ENCODE assay signal across 10 cellular contexts in the genomic region with DNA sequence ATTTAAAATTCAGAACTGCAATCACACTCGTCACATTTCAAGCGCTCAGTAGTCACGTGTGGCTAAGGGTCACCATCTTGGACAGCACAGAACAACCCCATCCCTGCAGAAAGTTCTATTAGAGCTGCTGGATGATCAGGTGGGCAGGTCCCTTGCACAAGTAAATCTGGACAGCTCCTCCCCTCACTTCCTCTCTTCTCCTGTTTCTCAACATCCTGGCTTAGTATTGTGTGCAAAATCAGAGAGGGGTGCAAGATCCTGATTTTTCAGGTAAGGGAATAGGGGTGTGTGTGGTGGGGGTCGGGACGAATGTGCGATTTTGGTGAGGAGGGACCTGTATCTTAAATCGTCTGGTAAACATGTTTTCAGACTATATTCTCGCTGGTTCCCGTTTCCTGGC. TPM values are rescaled to one million over a fixed set of nuclear protein-coding genes. Genes with fewer than 3 reads are reported as not detected.
A peak's percentile ranks its signal among the peaks of the same experiment; 100 is the strongest.
DNase-seq lines count a peak whose midpoint lies in the region; ATAC-seq and TF ChIP-seq lines count a peak whose summit lies in the region.
"Had no signal": no experiment of that assay in that cellular context is flagged by ENCODE, and none has a peak within 500 bp of the region (broad histone marks: within the 10 kb centered on the region; RNA-seq: fewer than 3 reads in every experiment).

A gene (plus strand): TSS at position 223 of the 400 bp plus-strand sequence. CDS start 2,512 bp downstream, outside the sequence.

- no peak for TF ChIP-seq CTCF in CD4-positive, alpha-beta T cell (IDR thresholded peaks at IDR 0.05)
- TF ChIP-seq CTCF in gastroesophageal sphincter (IDR thresholded peaks at IDR 0.05) (no peak), parathyroid adenoma (IDR thresholded peaks at IDR 0.05) (no peak), GM10248 (IDR thresholded peaks at IDR 0.05; ENCODE audit: control extremely low read depth, extremely low read depth, low read depth, missing control alignments) (no peak)

- H3K4me1 ChIP-seq in gastroesophageal sphincter (no peaks in the 10 kb centered on the region), parathyroid adenoma (no peaks in the 10 kb centered on the region)

- peak within 1 kb of the TSS; percentile 81 for H3K27ac ChIP-seq in CD4-positive, alpha-beta T cell (ENCODE audit: low read depth, low read length)
- H3K27ac ChIP-seq in gastroesophageal sphincter = peak within 1 kb of the TSS in 3 of 4 donors; percentile 51 to 66 (median 66)
- H3K27ac ChIP-seq in parathyroid adenoma = peak within 1 kb of the TSS; percentile 55
- H3K27ac ChIP-seq: SK-N-MC had no signal

- TF ChIP-seq EP300 in gastroesophageal sphincter (IDR thresholded peaks at IDR 0.05) = no peak

- peak; percentile 45 for ATAC-seq in CD4-positive, alpha-beta T cell (ENCODE audit: poor library complexity)
- peak; percentile 41 for ATAC-seq in gastroesophageal sphincter
- no peak for ATAC-seq in GM18858 (IDR thresholded peaks at IDR 0.05; ENCODE audit: unreplicated experiment)

- peak within 1 kb of the TSS; percentile 88 for H3K27ac Mint-ChIP-seq in CD4-positive, alpha-beta T cell
- peak within 1 kb of the TSS; percentile 84 for H3K27ac Mint-ChIP-seq in T-helper 2 cell treated with Interferon-gamma antibody and Interleukin-4, amounts not matched to agents 5 μg/mL and 100 μg/mL, for 36 hours

- intact Hi-C loops in CD4-positive, alpha-beta T cell (cut with DNase I, micrococcal nuclease) = loop anchor here (2.0 to 5.0 kb wide), 4 partner anchors 48 to 170 kb away; a partner anchor contains a TSS

- peak within 1 kb of the TSS; percentile 21 for H3K4me2 ChIP-seq in parathyroid adenoma (ENCODE audit: low read length)

- H3K9ac ChIP-seq in parathyroid adenoma = no peak within 1 kb of the TSS

- peaks cover 77% of the 10 kb centered on the region for H3K36me3 Mint-ChIP-seq in CD4-positive, alpha-beta T cell (ENCODE audit: low read depth)
- peaks cover 49% of the 10 kb centered on the region for H3K36me3 Mint-ChIP-seq in T-helper 2 cell treated with Interferon-gamma antibody and Interleukin-4, amounts not matched to agents 5 μg/mL and 100 μg/mL, for 36 hours (ENCODE audit: low read depth)

- no peaks in the 10 kb centered on the region for H3K27me3 Mint-ChIP-seq in CD4-positive, alpha-beta T cell
- no peaks in the 10 kb centered on the region for H3K27me3 Mint-ChIP-seq in T-helper 2 cell treated with Interferon-gamma antibody and Interleukin-4, amounts not matched to agents 5 μg/mL and 100 μg/mL, for 36 hours (ENCODE audit: low read depth)

- H3K4me1 Mint-ChIP-seq in CD4-positive, alpha-beta T cell (ENCODE audit: low read depth) = peaks cover 84% of the 10 kb centered on the region
- H3K4me1 Mint-ChIP-seq in T-helper 2 cell treated with Interferon-gamma antibody and Interleukin-4, amounts not matched to agents 5 μg/mL and 100 μg/mL, for 36 hours (ENCODE audit: low read depth) = peaks cover 45% of the 10 kb centered on the region

- DNase-seq in CD4-positive, alpha-beta T cell = peak in 6 of 10 experiments; percentile 27 to 51 (median 38)
- DNase-seq in T-helper 2 cell treated with Interferon-gamma antibody and Interleukin-4, amounts not matched to agents 5 μg/mL and 100 μg/mL, for 36 hours (ENCODE audit: low spot score) = no peak
- DNase-seq in GM10248 (ENCODE audit: extremely low spot score) (no peak), hepatic stellate cell (ENCODE audit: low spot score) (no peak)
- no peak for DNase-seq in stimulated activated naive CD4-positive, alpha-beta T cell treated with Interleukin-2 at 50 U/mL for 16 hours (lab: John Stamatoyannopoulos, UW)
- DNase-seq: NCI-H1694 had no signal

- no peak within 1 kb of the TSS for H2AFZ ChIP-seq in parathyroid adenoma

- TF ChIP-seq POLR2A in gastroesophageal sphincter (IDR thresholded peaks at IDR 0.05) = no peak

- 55 to 60% methylated on average over 6 to 7 of the region's 9 CpGs for WGBS in gastroesophageal sphincter (ENCODE audit: low coverage in 1 of 2), 2 donors

- H3K9me3 Mint-ChIP-seq in CD4-positive, alpha-beta T cell = peaks cover 2% of the 10 kb centered on the region
- peaks cover 9% of the 10 kb centered on the region for H3K9me3 Mint-ChIP-seq in T-helper 2 cell treated with Interferon-gamma antibody and Interleukin-4, amounts not matched to agents 5 μg/mL and 100 μg/mL, for 36 hours

- H3K4me3 Mint-ChIP-seq in CD4-positive, alpha-beta T cell = peak within 1 kb of the TSS; percentile 98
- H3K4me3 Mint-ChIP-seq in T-helper 2 cell treated with Interferon-gamma antibody and Interleukin-4, amounts not matched to agents 5 μg/mL and 100 μg/mL, for 36 hours = peak within 1 kb of the TSS; percentile 91

- H3K79me2 ChIP-seq in parathyroid adenoma = no peaks in the 10 kb centered on the region

- H3K36me3 ChIP-seq in gastroesophageal sphincter (peaks cover 0 to 16% of the 10 kb centered on the region in 2 donors), parathyroid adenoma (ENCODE audit: control insufficient read depth, insufficient read depth, low read length) (no peaks in the 10 kb centered on the region)

- H3K4me3 ChIP-seq in gastroesophageal sphincter = peak within 1 kb of the TSS; percentile 23 to 48
- H3K4me3 ChIP-seq in parathyroid adenoma (ENCODE audit: low read depth, low read length) = peak within 1 kb of the TSS; percentile 45
- H3K4me3 ChIP-seq: SK-N-MC had no signal

- peaks cover 28% of the 10 kb centered on the region for H3K9me3 ChIP-seq in CD4-positive, alpha-beta T cell (ENCODE audit: control insufficient read depth, low read length)
- peaks cover 0 to 9% (median 0%) of the 10 kb centered on the region in 3 donors for H3K9me3 ChIP-seq in gastroesophageal sphincter
- H3K9me3 ChIP-seq in parathyroid adenoma (ENCODE audit: control insufficient read depth, low read length) = no peaks in the 10 kb centered on the region

- no peaks in the 10 kb centered on the region for H3K27me3 ChIP-seq in CD4-positive, alpha-beta T cell (ENCODE audit: control insufficient read depth, insufficient read depth, low read length)
- H3K27me3 ChIP-seq in gastroesophageal sphincter (no peaks in the 10 kb centered on the region), parathyroid adenoma (ENCODE audit: control insufficient read depth, insufficient read depth, low read length) (no peaks in the 10 kb centered on the region)

- CTCF ChIA-PET in CD4-positive, alpha-beta T cell (lab: Charles Lee) = interaction anchor here (2.0 to 3.9 kb wide), 4 partner anchors 114 to 189 kb away, joined by 8 to 29 read pairs (median 16); a partner anchor contains a TSS
- CTCF ChIA-PET in GM10248 (lab: Yijun Ruan, JAX) = interaction anchor here (1.4 kb wide), 1 partner anchor 14 kb away, joined by 4 read pairs; no protein-coding TSS in a partner anchor

- POLR2A ChIA-PET in CD4-positive, alpha-beta T cell (lab: Charles Lee) = interaction anchor here (0.6 to 9.9 kb wide), 39 partner anchors 8 to 188 kb away, joined by 3 to 164 read pairs (median 5); a partner anchor contains a TSS
- POLR2A ChIA-PET in GM10248 (lab: Yijun Ruan, JAX) = no interaction called here

RNA-seq across cellular contexts. Expression of the gene that starts here (rescaled TPM):
- 10 to 100 TPM; 20.7 to 23.6 TPM for total RNA-seq in CD4-positive, alpha-beta T cell
- 10 to 100 TPM in 3 of 4 donors, 1 to 10 TPM in 1; 6.7 to 42.1 (median 26.1) TPM for total RNA-seq in gastroesophageal sphincter

Comparison
In these comparisons a context has a peak if more than half of its experiments do, and no peak if none do; other contexts are left out.
1. DNase-seq: peak in CD4-positive, alpha-beta T cell (6 of 10); none in T-helper 2 cell treated with Interferon-gamma antibody and Interleukin-4, amounts not matched to agents 5 μg/mL and 100 μg/mL, for 36 hours (single experiment), GM10248 (single experiment), hepatic stellate cell (single experiment) and stimulated activated naive CD4-positive, alpha-beta T cell treated with Interleukin-2 at 50 U/mL for 16 hours (single experiment).
2. Peak in every context shown above with its lines, with median percentiles within 50 percentile points of each other: H3K27ac ChIP-seq.